ENCODE assay signal across 1 cellular context in the genomic region with DNA sequence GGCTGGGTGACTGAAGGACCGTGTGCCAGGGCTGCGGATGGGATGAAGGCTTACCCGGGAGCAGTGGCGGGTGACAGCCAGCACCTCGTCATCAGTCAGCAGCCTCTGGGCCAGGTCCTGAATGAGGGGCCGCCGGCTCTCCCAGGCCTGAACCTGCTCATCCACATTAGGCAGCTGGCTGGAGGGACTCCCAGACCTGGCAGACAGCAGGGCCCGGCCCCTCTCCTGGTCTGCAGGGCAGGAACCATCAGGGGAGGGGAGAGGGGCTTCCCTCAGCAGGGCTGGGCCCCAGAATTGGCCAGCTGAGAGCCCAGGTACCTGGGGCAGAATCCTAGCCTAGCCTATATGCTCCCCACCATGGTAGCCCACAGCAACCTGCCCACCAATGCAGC.
TF ChIP-seq lines count a peak whose summit lies in the region.

No MANE protein-coding gene starts in this region.

TF ChIP-seq in IMR-90, 13 proteins besides CTCF, POLR2A, EP300 and RAD21:
- no peak for TF ChIP-seq SMC3 (IDR thresholded peaks at IDR 0.05; ENCODE audit: low read depth, low read length)
- TF ChIP-seq, protein P1, sequence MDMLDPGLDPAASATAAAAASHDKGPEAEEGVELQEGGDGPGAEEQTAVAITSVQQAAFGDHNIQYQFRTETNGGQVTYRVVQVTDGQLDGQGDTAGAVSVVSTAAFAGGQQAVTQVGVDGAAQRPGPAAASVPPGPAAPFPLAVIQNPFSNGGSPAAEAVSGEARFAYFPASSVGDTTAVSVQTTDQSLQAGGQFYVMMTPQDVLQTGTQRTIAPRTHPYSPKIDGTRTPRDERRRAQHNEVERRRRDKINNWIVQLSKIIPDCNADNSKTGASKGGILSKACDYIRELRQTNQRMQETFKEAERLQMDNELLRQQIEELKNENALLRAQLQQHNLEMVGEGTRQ (IDR thresholded peaks at IDR 0.05; ENCODE audit: low read depth, low read length), result no peak
- no peak for TF ChIP-seq FOS (IDR thresholded peaks at IDR 0.05; ENCODE audit: low read depth, low read length)
- TF ChIP-seq, protein P2, sequence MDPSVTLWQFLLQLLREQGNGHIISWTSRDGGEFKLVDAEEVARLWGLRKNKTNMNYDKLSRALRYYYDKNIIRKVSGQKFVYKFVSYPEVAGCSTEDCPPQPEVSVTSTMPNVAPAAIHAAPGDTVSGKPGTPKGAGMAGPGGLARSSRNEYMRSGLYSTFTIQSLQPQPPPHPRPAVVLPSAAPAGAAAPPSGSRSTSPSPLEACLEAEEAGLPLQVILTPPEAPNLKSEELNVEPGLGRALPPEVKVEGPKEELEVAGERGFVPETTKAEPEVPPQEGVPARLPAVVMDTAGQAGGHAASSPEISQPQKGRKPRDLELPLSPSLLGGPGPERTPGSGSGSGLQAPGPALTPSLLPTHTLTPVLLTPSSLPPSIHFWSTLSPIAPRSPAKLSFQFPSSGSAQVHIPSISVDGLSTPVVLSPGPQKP (IDR thresholded peaks at IDR 0.05; ENCODE audit: borderline replicate concordance, low read depth, low read length), result no peak
- TF ChIP-seq CHD1 (IDR thresholded peaks at IDR 0.05; ENCODE audit: low read depth, low read length), result no peak
- TF ChIP-seq RFX5 (IDR thresholded peaks at IDR 0.05; ENCODE audit: low read depth, low read length), result no peak
- no peak for TF ChIP-seq MXI1 (IDR thresholded peaks at IDR 0.05; ENCODE audit: borderline replicate concordance, low read depth, low read length)
- TF ChIP-seq RCOR1 (IDR thresholded peaks at IDR 0.05; ENCODE audit: insufficient replicate concordance, low read length), result no peak
- TF ChIP-seq BHLHE40 (IDR thresholded peaks at IDR 0.05; ENCODE audit: low read depth, low read length), result no peak
- TF ChIP-seq NFE2L2 (IDR thresholded peaks at IDR 0.05; ENCODE audit: low read depth, low read length), result no peak
- TF ChIP-seq CEBPB (IDR thresholded peaks at IDR 0.05; ENCODE audit: low read depth, low read length), result no peak
- no peak for TF ChIP-seq MAFK (IDR thresholded peaks at IDR 0.05; ENCODE audit: low read depth, low read length)
